ENCODE assay signal across 26 cellular contexts in genomic region chr6:168116975-168117899, GRCh38. TPM values are rescaled to one million over a fixed set of nuclear protein-coding genes. Genes with fewer than 3 reads are reported as not detected.
DNase-seq lines count a peak whose midpoint lies in the region; ATAC-seq, FAIRE-seq and TF ChIP-seq lines count a peak whose summit lies in the region.
"Had no signal": no experiment of that assay in that cellular context is flagged by ENCODE, and none has a peak within 500 bp of the region (broad histone marks: within the 10 kb centered on the region; RNA-seq: fewer than 3 reads in every experiment).

No MANE protein-coding gene starts in this region.

- peak; percentile 19 for DNase-seq in activated CD4-positive, CD25-positive, alpha-beta regulatory T cell treated with anti-CD3 and anti-CD28 coated beads, Interleukin-2, amount 50 U/mL, for 72 hours
- DNase-seq in K562 (ENCODE audit: extremely low read depth in 1 of 4, low spot score in 3 of 4) (peak; percentile 42 to 60 (median 52)), left lobe of liver (ENCODE audit: low spot score) (peak; percentile 52), suprapubic skin (ENCODE audit: low spot score in 2 of 2) (peak; percentile 27 to 61), NCI-H1930 (lab: John Stamatoyannopoulos, UW) (no peak), NCI-H2227 (lab: John Stamatoyannopoulos, UW; ENCODE audit: unreplicated experiment) (no peak)
- DNase-seq: activated CD8-positive, alpha-beta T cell treated with anti-CD3 and anti-CD28 coated beads for 36 hours; C1 segment of cervical spinal cord; GOT3; immature natural killer cell; KG1; naive thymus-derived CD4-positive, alpha-beta T cell; NCI-H2029 treated with DMSO at 0.1 percent for 48 hours; NCI-H510A; Right ventricle myocardium superior; thyroid gland had no signal

- peak overlapping the region; percentile 44; the same call in 1 of the 2 replicates for H3K4me2 ChIP-seq in K562 (ENCODE audit: insufficient read depth, low read length)

- CTCF ChIA-PET in K562 (lab: Yijun Ruan, JAX; ENCODE audit: low intra/inter-chr PET ratio): no interaction called here

- H3K4me1 ChIP-seq in K562 (replicated peaks in 1 of 2; ENCODE audit: control insufficient read depth in 2 of 2, insufficient read depth in 2 of 2, low read length in 2 of 2) (no peaks in the 10 kb centered on the region; a peak in 2 of 5 replicates), suprapubic skin (no peaks in the 10 kb centered on the region)
- H3K4me1 ChIP-seq: thyroid gland had no signal

- H4K20me1 ChIP-seq in K562 (replicated peaks; ENCODE audit: control insufficient read depth, insufficient read depth, low read length): no peaks in the 10 kb centered on the region

- intact Hi-C loops in K562 (cut with micrococcal nuclease): no loop called here

- no peak overlapping the region for H3K27ac ChIP-seq in K562 (ENCODE audit: extremely low read depth, low read depth, low read length)
- H3K27ac ChIP-seq in suprapubic skin: no peak overlapping the region
- H3K27ac ChIP-seq: HL-60, thyroid gland, VCaP had no signal

- TF ChIP-seq CTCF in K562 (IDR thresholded peaks at IDR 0.05 in 2 of 3, conservative IDR thresholded peaks at IDR 0.05 in 1 of 3; ENCODE audit: insufficient read depth in 2 of 3, low read depth in 1 of 3, low read length in 3 of 3) (no peak), suprapubic skin (IDR thresholded peaks at IDR 0.05) (no peak)

- H3K27me3 ChIP-seq in K562 (ENCODE audit: control insufficient read depth in 2 of 2, insufficient read depth in 2 of 2, low read length in 2 of 2) (peaks cover under 1 to 33% of the 10 kb centered on the region in 2 experiments; a peak in 4 of 5 replicates), suprapubic skin (no peaks in the 10 kb centered on the region)
- H3K27me3 ChIP-seq: thyroid gland had no signal

- ATAC-seq in activated CD4-positive, CD25-positive, alpha-beta regulatory T cell treated with anti-CD3 and anti-CD28 coated beads, Interleukin-2, amount 50 U/mL, for 24 hours: no peak
- ATAC-seq in K562 (peak; percentile 77), left lobe of liver (peak; percentile 94), HG03175 (IDR thresholded peaks at IDR 0.05; ENCODE audit: unreplicated experiment) (no peak)
- ATAC-seq: activated CD8-positive, alpha-beta T cell treated with anti-CD3 and anti-CD28 coated beads for 36 hours; naive thymus-derived CD4-positive, alpha-beta T cell; stimulated activated memory B cell treated with anti-CD40 and anti-IgM and Interleukin-4, amounts not matched to agents 10 μg/mL and 1 μg/mL and 100 μg/mL, for 72 hours had no signal

- peak overlapping the region; percentile 57; the same call in 1 of the 2 replicates for H2AFZ ChIP-seq in K562 (ENCODE audit: low read depth, low read length)

- peak overlapping the region in 1 of 2 experiments; percentile 49; a peak in 1 of 4 replicates for H3K9ac ChIP-seq in K562 (ENCODE audit: insufficient read depth in 1 of 2, low read depth in 2 of 2, low read length in 2 of 2)

- peak; percentile 80 for FAIRE-seq in K562 (lab: Jason Lieb, UNC)
- FAIRE-seq: bronchial epithelial cell, GM12892 had no signal

- POLR2A ChIA-PET in K562 (lab: Yijun Ruan, JAX): interaction anchor here (0.9 to 1.3 kb wide), 2 partner anchors 9 to 11 kb away, joined by 3 to 6 read pairs; no protein-coding TSS in a partner anchor

- no TSS peak for BruUV-seq in K562 (replicated peaks; lab: Mats Ljungman, UMichigan)

- in situ Hi-C loops in K562 (cut with MboI): no loop called here

- H3K4me3 ChIP-seq in K562 (no peak overlapping the region), suprapubic skin (no peak overlapping the region)
- H3K4me3 ChIP-seq: thyroid gland had no signal

- no peaks in the 10 kb centered on the region for H3K79me2 ChIP-seq in K562 (ENCODE audit: control insufficient read depth, insufficient read depth, low read length)

- no peaks in the 10 kb centered on the region for H3K9me1 ChIP-seq in K562 (ENCODE audit: control insufficient read depth, insufficient read depth, low read length)

- H3K36me3 ChIP-seq in K562 (ENCODE audit: control insufficient read depth, insufficient read depth, low read length) (no peaks in the 10 kb centered on the region), suprapubic skin (no peaks in the 10 kb centered on the region)
- H3K36me3 ChIP-seq: thyroid gland had no signal

- no peak for TF ChIP-seq POLR2A in K562 (conservative IDR thresholded peaks at IDR 0.05)
- no peak for TF ChIP-seq POLR2A in suprapubic skin (IDR thresholded peaks at IDR 0.05)

- 4% methylated on average over 26 of the region's 26 CpGs for WGBS in K562 (ENCODE audit: insufficient coverage, low coverage, missing lambda C conversion rate)
- WGBS in suprapubic skin: 83% methylated on average over 20 of the region's 26 CpGs

- H3K9me3 ChIP-seq in K562 (replicated peaks; ENCODE audit: control insufficient read depth, insufficient read depth, low read depth, low read length) (no peaks in the 10 kb centered on the region), suprapubic skin (no peaks in the 10 kb centered on the region)
- H3K9me3 ChIP-seq: thyroid gland had no signal

- no peak for TF ChIP-seq RAD21 in K562 (CRISPR knock-in tag; conservative IDR thresholded peaks at IDR 0.05 in 1 of 2, IDR thresholded peaks at IDR 0.05 in 1 of 2)

- TF ChIP-seq EP300 in K562 (IDR thresholded peaks at IDR 0.05; ENCODE audit: low read length): no peak
- TF ChIP-seq EP300 in suprapubic skin (IDR thresholded peaks at IDR 0.05): no peak

TF ChIP-seq in K562, 482 proteins besides CTCF, POLR2A, EP300 and RAD21 (continues in another document):
- TF ChIP-seq ZSCAN29 (IDR thresholded peaks at IDR 0.05): no peak

RNA-seq across cellular contexts. Expression of gene FRMD1, which starts 38.2 kb away (rescaled TPM):
- not detected in 2 replicates for total RNA-seq in K562 (2011; cell fraction: chromatin; rRNA removed; ENCODE audit: low replicate concordance)
- not detected in 2 replicates for total RNA-seq in K562 (2011; cell fraction: nucleolus; rRNA removed)
- total RNA-seq in K562 (2011; cell fraction: nucleoplasm; rRNA removed): not detected in 2 replicates
- total RNA-seq in K562 (2014; rRNA removed): 0.16 TPM in 1 of 2 replicates, not detected in the other
- not detected in 2 replicates for total RNA-seq in K562 (2014; rRNA removed; fragmentation: Illumina TruSeq; extraction: Trizol)
- 0.04 TPM in 1 of 2 replicates, not detected in the other for total RNA-seq in K562 (2015; rRNA removed; fragmentation: Illumina TruSeq; extraction: Trizol)
- not detected in 2 replicates for total RNA-seq in K562 (2021)
- 0.01 TPM in 1 of 2 replicates, not detected in the other for polyA plus RNA-seq in K562 (2011; rRNA removed)
- polyA plus RNA-seq in K562 (2011; cell fraction: cytosol; rRNA removed): 0.01 TPM in 2 replicates
- polyA plus RNA-seq in K562 (2011; cell fraction: nucleus; rRNA removed): 0.04 TPM in 1 of 2 replicates, not detected in the other
- polyA plus RNA-seq in K562 (2012): 0.04 and 0.18 TPM in 2 replicates
- not detected in 2 replicates for polyA plus RNA-seq in K562 (2014; fragmentation: Illumina TruSeq; extraction: Trizol)
- polyA plus RNA-seq in K562 (2014; fragmentation: Nextera tagmentation; extraction: Ambion mirVana): under 1 TPM in 1 of 2 experiments, not detected in 1; 0.01 TPM
- not detected in 2 replicates for polyA plus RNA-seq in K562 (2014; rRNA removed)
- polyA minus RNA-seq in K562 (2011; rRNA and poly(A)+ RNA removed): not detected in 2 replicates
- polyA minus RNA-seq in K562 (2011; cell fraction: cytosol; rRNA and poly(A)+ RNA removed): not detected in 2 replicates
- polyA minus RNA-seq in K562 (2011; cell fraction: nucleus; rRNA and poly(A)+ RNA removed): not detected in 2 replicates
- 0.10 TPM for total RNA-seq in left lobe of liver
- 1 to 10 TPM in 2 of 4 donors, under 1 TPM in 2; 0.64 to 2.6 (median 1.5) TPM for total RNA-seq in suprapubic skin
- total RNA-seq: A172; activated CD8-positive, alpha-beta T cell treated with anti-CD3 and anti-CD28 coated beads for 36 hours; bronchial epithelial cell; lung microvascular endothelial cell; naive thymus-derived CD4-positive, alpha-beta T cell; pulmonary artery endothelial cell had no signal
- polyA plus RNA-seq: immature natural killer cell; naive thymus-derived CD4-positive, alpha-beta T cell had no signal

Comparison
In these comparisons a context has a peak if more than half of its experiments do, and no peak if none do; other contexts are left out.
1. DNase-seq: peak in activated CD4-positive, CD25-positive, alpha-beta regulatory T cell treated with anti-CD3 and anti-CD28 coated beads, Interleukin-2, amount 50 U/mL, for 72 hours (single experiment), K562 (4 of 4), left lobe of liver (single experiment) and suprapubic skin (2 of 2); none in NCI-H1930 (0 of 2) and NCI-H2227 (single experiment).
2. ATAC-seq: peak in K562 (single experiment) and left lobe of liver (single experiment); none in activated CD4-positive, CD25-positive, alpha-beta regulatory T cell treated with anti-CD3 and anti-CD28 coated beads, Interleukin-2, amount 50 U/mL, for 24 hours (0 of 2) and HG03175 (single experiment).